In genomic region chr1:208171615-208172388, GRCh38 we compare ENCODE assay signal across 18 cellular contexts.
"Had no signal": no experiment of that assay in that cellular context is flagged by ENCODE, and none has a peak within 500 bp of the region (broad histone marks: within the 10 kb centered on the region; RNA-seq: fewer than 3 reads in every experiment).

No MANE protein-coding gene starts in this region.

- H3K9me3 ChIP-seq: esophagus squamous epithelium, heart right ventricle, left lung, psoas muscle had no signal

- H3K36me3 Mint-ChIP-seq: activated CD4-positive, alpha-beta memory T cell treated with anti-CD3 and anti-CD28 coated beads for 36 hours; activated naive CD8-positive, alpha-beta T cell treated with anti-CD3 and anti-CD28 coated beads, Interleukin-2, amount 10 ng/mL, durations not matched to agents 7 days and 5 days had no signal

- H3K27me3 ChIP-seq: esophagus squamous epithelium, foreskin keratinocyte, heart right ventricle, left lung had no signal

- H3K36me3 ChIP-seq: heart right ventricle, left lung had no signal

- FAIRE-seq: bronchial epithelial cell, endometrium had no signal

- H3K27ac Mint-ChIP-seq: activated CD4-positive, alpha-beta memory T cell treated with anti-CD3 and anti-CD28 coated beads for 36 hours; activated naive CD8-positive, alpha-beta T cell treated with anti-CD3 and anti-CD28 coated beads, Interleukin-2, amount 10 ng/mL, durations not matched to agents 7 days and 5 days; T-helper 1 cell treated with Interleukin-12 subunit alpha and Interleukin-12 subunit beta and Interleukin-4 antibody, amounts not matched to agents 30 μg/mL and 1 μg/mL, for 36 hours had no signal

- H3K4me3 ChIP-seq: esophagus squamous epithelium, heart right ventricle, left lung, psoas muscle had no signal

- H3K9me3 Mint-ChIP-seq: activated CD4-positive, alpha-beta memory T cell treated with anti-CD3 and anti-CD28 coated beads for 36 hours; activated naive CD8-positive, alpha-beta T cell treated with anti-CD3 and anti-CD28 coated beads, Interleukin-2, amount 10 ng/mL, durations not matched to agents 7 days and 5 days; T-helper 1 cell treated with Interleukin-12 subunit alpha and Interleukin-12 subunit beta and Interleukin-4 antibody, amounts not matched to agents 30 μg/mL and 1 μg/mL, for 36 hours had no signal

- H3K4me1 Mint-ChIP-seq: activated naive CD8-positive, alpha-beta T cell treated with anti-CD3 and anti-CD28 coated beads, Interleukin-2, amount 10 ng/mL, durations not matched to agents 7 days and 5 days had no signal

- H3K27ac ChIP-seq: esophagus squamous epithelium, foreskin keratinocyte, left lung had no signal

- ATAC-seq: left lung, sciatic nerve had no signal

- DNase-seq: activated CD4-positive, alpha-beta memory T cell treated with anti-CD3 and anti-CD28 coated beads for 36 hours; activated CD4-positive, alpha-beta T cell treated with anti-CD3 and anti-CD28 coated beads for 1 hour; activated gamma-delta T cell; activated naive CD8-positive, alpha-beta T cell treated with anti-CD3 and anti-CD28 coated beads, Interleukin-2, amount 10 ng/mL, durations not matched to agents 7 days and 5 days; activated T-cell treated with anti-CD3 and anti-CD28 coated beads, Interleukin-2, amount 50 U/mL, for 48 hours; esophagus squamous epithelium; heart right ventricle; islet precursor cell; left lung; psoas muscle; stimulated activated CD4-positive, alpha-beta T cell treated with anti-CD3 and anti-CD28 coated beads, Interleukin-12 subunit alpha, Interleukin-12 subunit beta, amount 100 ng/mL, for 4 hours; stimulated activated naive CD4-positive, alpha-beta T cell; trophoblast cell had no signal

- H3K4me3 Mint-ChIP-seq: activated CD4-positive, alpha-beta memory T cell treated with anti-CD3 and anti-CD28 coated beads for 36 hours; activated naive CD8-positive, alpha-beta T cell treated with anti-CD3 and anti-CD28 coated beads, Interleukin-2, amount 10 ng/mL, durations not matched to agents 7 days and 5 days; T-helper 1 cell treated with Interleukin-12 subunit alpha and Interleukin-12 subunit beta and Interleukin-4 antibody, amounts not matched to agents 30 μg/mL and 1 μg/mL, for 36 hours had no signal
